16 cellular contexts compared by ENCODE assay signal in genomic region chr3:45414823-45415222, GRCh38. TPM values are rescaled to one million over a fixed set of nuclear protein-coding genes. Genes with fewer than 3 reads are reported as not detected.
DNase-seq lines count a peak whose midpoint lies in the region; ATAC-seq and TF ChIP-seq lines count a peak whose summit lies in the region.
"Had no signal": no experiment of that assay in that cellular context is flagged by ENCODE, and none has a peak within 500 bp of the region (broad histone marks: within the 10 kb centered on the region; RNA-seq: fewer than 3 reads in every experiment).

No MANE protein-coding gene starts in this region.

- H3K9me3 Mint-ChIP-seq in activated naive CD4-positive, alpha-beta T cell treated with anti-CD3 and anti-CD28 coated beads, Interleukin-2, amount 50 U/mL, for 72 hours, result no peaks in the 10 kb centered on the region
- no peaks in the 10 kb centered on the region for H3K9me3 Mint-ChIP-seq in stimulated activated effector memory CD8-positive, alpha-beta T cell treated with anti-CD3 and anti-CD28 coated beads, Interleukin-12 subunit alpha, Interleukin-12 subunit beta, amount 100 ng/mL, for 72 hours
- H3K9me3 Mint-ChIP-seq: memory B cell had no signal

- H3K27ac Mint-ChIP-seq in activated naive CD4-positive, alpha-beta T cell treated with anti-CD3 and anti-CD28 coated beads, Interleukin-2, amount 50 U/mL, for 72 hours, result no peak overlapping the region
- H3K27ac Mint-ChIP-seq in stimulated activated effector memory CD8-positive, alpha-beta T cell treated with anti-CD3 and anti-CD28 coated beads, Interleukin-12 subunit alpha, Interleukin-12 subunit beta, amount 100 ng/mL, for 72 hours, result no peak overlapping the region
- H3K27ac Mint-ChIP-seq: memory B cell had no signal

- ATAC-seq in activated naive CD4-positive, alpha-beta T cell treated with anti-CD3 and anti-CD28 coated beads, Interleukin-2, amount 50 U/mL, for 72 hours, result peak; percentile 55 to 89
- peak; percentile 61 for ATAC-seq in GM21515 (IDR thresholded peaks at IDR 0.05; ENCODE audit: unreplicated experiment)
- peak; percentile 66 for ATAC-seq in stimulated activated effector memory CD8-positive, alpha-beta T cell treated with anti-CD3 and anti-CD28 coated beads, Interleukin-12 subunit alpha, Interleukin-12 subunit beta, amount 100 ng/mL, for 72 hours
- ATAC-seq: pancreas had no signal

- H3K27ac ChIP-seq in sigmoid colon, result no peak overlapping the region
- H3K27ac ChIP-seq: pancreas had no signal

- peaks cover 0 to 17% (median 0%) of the 10 kb centered on the region in 4 donors for H3K36me3 ChIP-seq in sigmoid colon
- H3K36me3 ChIP-seq: pancreas had no signal

- 75 to 92% methylated on average over 1 of the region's 1 CpG for WGBS in sigmoid colon, 2 donors

- H3K4me1 Mint-ChIP-seq in stimulated activated effector memory CD8-positive, alpha-beta T cell treated with anti-CD3 and anti-CD28 coated beads, Interleukin-12 subunit alpha, Interleukin-12 subunit beta, amount 100 ng/mL, for 72 hours, result peaks cover 12% of the 10 kb centered on the region

- no peaks in the 10 kb centered on the region for H3K9me3 ChIP-seq in sigmoid colon
- H3K9me3 ChIP-seq: pancreas had no signal

- no peak for TF ChIP-seq EP300 in sigmoid colon (IDR thresholded peaks at IDR 0.05)

- intact Hi-C loops in sigmoid colon (cut with DNase I), result loop anchor here (5.0 kb wide), 1 partner anchor 378 kb away; no protein-coding TSS in a partner anchor

- TF ChIP-seq CTCF in sigmoid colon (IDR thresholded peaks at IDR 0.05), result no peak

- H3K4me1 ChIP-seq in sigmoid colon, result peaks cover 0 to 16% (median 13%) of the 10 kb centered on the region in 4 donors

- no peak for TF ChIP-seq POLR2A in sigmoid colon (IDR thresholded peaks at IDR 0.05)

- H3K27me3 ChIP-seq in sigmoid colon, result no peaks in the 10 kb centered on the region
- H3K27me3 ChIP-seq: pancreas had no signal

- H3K4me3 ChIP-seq in sigmoid colon, result no peak overlapping the region
- H3K4me3 ChIP-seq: pancreas had no signal

- no peak for DNase-seq in activated naive CD4-positive, alpha-beta T cell treated with anti-CD3 and anti-CD28 coated beads, Interleukin-2, amount 50 U/mL, for 72 hours (ENCODE audit: low spot score in 2 of 2)
- DNase-seq in activated naive CD4-positive, alpha-beta T cell treated with Interleukin-2 at 50 U/mL for 16 hours, result no peak
- DNase-seq in NCI-H69 (lab: John Stamatoyannopoulos, UW) (peak; percentile 23), HCEC 1CT (no peak), SHP77 (lab: John Stamatoyannopoulos, UW) (no peak), sigmoid colon (no peak)
- peak in 1 of 2 donors; percentile 61 for DNase-seq in stimulated activated effector memory CD8-positive, alpha-beta T cell treated with anti-CD3 and anti-CD28 coated beads, Interleukin-12 subunit alpha, Interleukin-12 subunit beta, amount 100 ng/mL, for 72 hours (ENCODE audit: low spot score in 2 of 2)
- DNase-seq: central memory CD4-positive, alpha-beta T cell; H7; hippocampal formation; NCI-H446; pancreas; Right ventricle myocardium superior; stimulated activated naive CD4-positive, alpha-beta T cell had no signal

- H3K36me3 Mint-ChIP-seq in activated naive CD4-positive, alpha-beta T cell treated with anti-CD3 and anti-CD28 coated beads, Interleukin-2, amount 50 U/mL, for 72 hours, result peaks cover 0 to 10% of the 10 kb centered on the region in 2 donors
- peaks cover 27% of the 10 kb centered on the region for H3K36me3 Mint-ChIP-seq in stimulated activated effector memory CD8-positive, alpha-beta T cell treated with anti-CD3 and anti-CD28 coated beads, Interleukin-12 subunit alpha, Interleukin-12 subunit beta, amount 100 ng/mL, for 72 hours

- no peak overlapping the region for H3K4me3 Mint-ChIP-seq in stimulated activated effector memory CD8-positive, alpha-beta T cell treated with anti-CD3 and anti-CD28 coated beads, Interleukin-12 subunit alpha, Interleukin-12 subunit beta, amount 100 ng/mL, for 72 hours
- H3K4me3 Mint-ChIP-seq: memory B cell had no signal

RNA-seq across cellular contexts. Expression of gene LARS2, which starts 26.4 kb away (rescaled TPM):
- 10 to 100 TPM; 23.4 to 27.4 TPM for total RNA-seq in activated naive CD4-positive, alpha-beta T cell treated with anti-CD3 and anti-CD28 coated beads, Interleukin-2, amount 50 U/mL, for 72 hours
- 10 to 100 TPM in 2 of 4 donors, 1 to 10 TPM in 2; 6.4 to 12.5 (median 10.7) TPM for total RNA-seq in sigmoid colon
- polyA plus RNA-seq in sigmoid colon, result 10 to 100 TPM in 1 of 3 donors, 1 to 10 TPM in 2; 5.4 to 17.1 (median 5.8) TPM
